Comparison of ENCODE assay signal across 18 cellular contexts in the genomic region with DNA sequence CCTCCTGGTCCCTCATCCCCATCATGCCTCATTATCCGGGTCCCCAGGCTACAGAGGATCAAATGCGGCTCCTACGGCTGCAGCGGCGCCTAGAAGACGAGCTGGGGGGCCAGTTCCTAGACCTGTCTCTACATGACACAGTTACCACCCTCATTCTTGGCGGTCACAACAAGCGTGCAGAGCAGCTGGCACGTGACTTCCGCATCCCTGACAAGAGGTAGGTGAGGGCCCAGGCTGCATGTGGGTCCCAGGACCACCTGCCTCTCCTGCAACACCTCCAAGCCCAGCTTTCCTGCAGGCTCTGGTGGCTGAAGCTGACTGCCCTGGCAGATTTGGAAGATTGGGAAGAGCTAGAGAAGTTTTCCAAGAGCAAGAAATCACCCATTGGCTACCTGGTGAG. TPM values are rescaled to one million over a fixed set of nuclear protein-coding genes. Genes with fewer than 3 reads are reported as not detected.
DNase-seq lines count a peak whose midpoint lies in the region; ATAC-seq and TF ChIP-seq lines count a peak whose summit lies in the region.
"Had no signal": no experiment of that assay in that cellular context is flagged by ENCODE, and none has a peak within 500 bp of the region (broad histone marks: within the 10 kb centered on the region; RNA-seq: fewer than 3 reads in every experiment).

No MANE protein-coding gene starts in this region.

- intact Hi-C loops in activated CD4-positive, alpha-beta T cell treated with anti-CD3 and anti-CD28 coated beads for 36 hours (cut with DNase I, micrococcal nuclease), result no loop called here
- intact Hi-C loops in natural killer cell (cut with micrococcal nuclease), result loop anchor here (1.0 to 2.0 kb wide), 2 partner anchors 117 to 136 kb away; no protein-coding TSS in a partner anchor
- intact Hi-C loops in psoas muscle (cut with DNase I), result no loop called here

- H3K4me3 Mint-ChIP-seq in activated CD4-positive, alpha-beta T cell treated with anti-CD3 and anti-CD28 coated beads for 36 hours, result no peak overlapping the region
- H3K4me3 Mint-ChIP-seq in CD4-positive, CD25-positive, alpha-beta regulatory T cell, result peak overlapping the region in 1 of 4 donors; percentile 50
- H3K4me3 Mint-ChIP-seq in activated naive CD8-positive, alpha-beta T cell, result peak overlapping the region; percentile 60
- H3K4me3 Mint-ChIP-seq in natural killer cell, result peak overlapping the region; percentile 82
- H3K4me3 Mint-ChIP-seq: IgD-negative memory B cell had no signal

- no peaks in the 10 kb centered on the region for H3K27me3 ChIP-seq in CD4-positive, CD25-positive, alpha-beta regulatory T cell (ENCODE audit: control insufficient read depth, insufficient read depth, low read length)
- H3K27me3 ChIP-seq in psoas muscle (ENCODE audit: insufficient read depth in 3 of 3, low read length in 2 of 3), result no peaks in the 10 kb centered on the region

- DNase-seq in activated CD4-positive, alpha-beta T cell treated with anti-CD3 and anti-CD28 coated beads for 36 hours, result no peak
- DNase-seq in activated CD4-positive, alpha-beta T cell treated with anti-CD3 and anti-CD28 coated beads for 1 hour, result no peak
- DNase-seq in CD4-positive, CD25-positive, alpha-beta regulatory T cell, result no peak
- DNase-seq in natural killer cell (no peak), psoas muscle (no peak)
- DNase-seq: DMS53, GM23248, NCI-H1417, NCI-H1930, NCI-H2171 had no signal

- no peaks in the 10 kb centered on the region for H3K27me3 Mint-ChIP-seq in activated CD4-positive, alpha-beta T cell treated with anti-CD3 and anti-CD28 coated beads for 36 hours
- no peaks in the 10 kb centered on the region for H3K27me3 Mint-ChIP-seq in CD4-positive, CD25-positive, alpha-beta regulatory T cell
- H3K27me3 Mint-ChIP-seq in activated naive CD8-positive, alpha-beta T cell, result no peaks in the 10 kb centered on the region
- no peaks in the 10 kb centered on the region for H3K27me3 Mint-ChIP-seq in natural killer cell (ENCODE audit: low read depth in 2 of 2)
- H3K27me3 Mint-ChIP-seq: IgD-negative memory B cell had no signal

- no peaks in the 10 kb centered on the region for H3K4me1 ChIP-seq in CD4-positive, CD25-positive, alpha-beta regulatory T cell (ENCODE audit: control insufficient read depth, insufficient read depth, low read length, poor library complexity, severe bottlenecking)
- no peaks in the 10 kb centered on the region for H3K4me1 ChIP-seq in psoas muscle

- no peaks in the 10 kb centered on the region for H3K9me3 Mint-ChIP-seq in activated CD4-positive, alpha-beta T cell treated with anti-CD3 and anti-CD28 coated beads for 36 hours (ENCODE audit: low read depth)
- H3K9me3 Mint-ChIP-seq in CD4-positive, CD25-positive, alpha-beta regulatory T cell, result no peaks in the 10 kb centered on the region
- no peaks in the 10 kb centered on the region for H3K9me3 Mint-ChIP-seq in activated naive CD8-positive, alpha-beta T cell (ENCODE audit: low read depth)
- no peaks in the 10 kb centered on the region for H3K9me3 Mint-ChIP-seq in natural killer cell
- H3K9me3 Mint-ChIP-seq: IgD-negative memory B cell had no signal

- ATAC-seq in activated CD4-positive, alpha-beta T cell treated with anti-CD3 and anti-CD28 coated beads for 36 hours, result no peak
- ATAC-seq in CD4-positive, CD25-positive, alpha-beta regulatory T cell (ENCODE audit: low read depth in 2 of 2), result no peak
- ATAC-seq in natural killer cell (no peak), psoas muscle (no peak), GM18517 (IDR thresholded peaks at IDR 0.05; ENCODE audit: unreplicated experiment) (no peak), GM21381 (IDR thresholded peaks at IDR 0.05; ENCODE audit: unreplicated experiment) (no peak)
- ATAC-seq: Panc1 had no signal

- peaks cover 9% of the 10 kb centered on the region for H3K36me3 Mint-ChIP-seq in activated CD4-positive, alpha-beta T cell treated with anti-CD3 and anti-CD28 coated beads for 36 hours (ENCODE audit: low read depth)
- peaks cover 18% of the 10 kb centered on the region for H3K36me3 Mint-ChIP-seq in CD4-positive, CD25-positive, alpha-beta regulatory T cell
- H3K36me3 Mint-ChIP-seq in activated naive CD8-positive, alpha-beta T cell, result no peaks in the 10 kb centered on the region
- H3K36me3 Mint-ChIP-seq in natural killer cell, result no peaks in the 10 kb centered on the region

- H3K4me1 Mint-ChIP-seq in activated CD4-positive, alpha-beta T cell treated with anti-CD3 and anti-CD28 coated beads for 36 hours, result peaks cover 21% of the 10 kb centered on the region
- H3K4me1 Mint-ChIP-seq in CD4-positive, CD25-positive, alpha-beta regulatory T cell, result peaks cover 0 to 32% (median 10%) of the 10 kb centered on the region in 4 donors
- peaks cover 38% of the 10 kb centered on the region for H3K4me1 Mint-ChIP-seq in activated naive CD8-positive, alpha-beta T cell (ENCODE audit: low read depth)
- H3K4me1 Mint-ChIP-seq in natural killer cell, result peaks cover 46 to 54% of the 10 kb centered on the region in 2 donors

- TF ChIP-seq CTCF in natural killer cell (IDR thresholded peaks at IDR 0.05) (no peak), psoas muscle (IDR thresholded peaks at IDR 0.05) (no peak)

- H3K36me3 ChIP-seq in CD4-positive, CD25-positive, alpha-beta regulatory T cell (ENCODE audit: control insufficient read depth, insufficient read depth, low read length), result peaks cover 20% of the 10 kb centered on the region
- peaks cover 0 to 71% of the 10 kb centered on the region in 2 donors for H3K36me3 ChIP-seq in psoas muscle (ENCODE audit: insufficient read depth in 1 of 2, low read depth in 1 of 2)

- no peak overlapping the region for H3K27ac ChIP-seq in CD4-positive, CD25-positive, alpha-beta regulatory T cell (ENCODE audit: insufficient read depth, low read length, poor library complexity, severe bottlenecking)
- H3K27ac ChIP-seq in psoas muscle, result no peak overlapping the region
- H3K27ac ChIP-seq: 22Rv1, GM23248 had no signal

- 93 to 98% (median 95%) methylated on average over 10 of the region's 10 CpGs for WGBS in psoas muscle, 3 donors

- POLR2A ChIA-PET in activated CD4-positive, alpha-beta T cell treated with anti-CD3 and anti-CD28 coated beads for 36 hours (lab: Charles Lee), result interaction anchor here (0.6 kb wide), 1 partner anchor 14 kb away, joined by 3 read pairs; no protein-coding TSS in a partner anchor

- CTCF ChIA-PET in activated CD4-positive, alpha-beta T cell treated with anti-CD3 and anti-CD28 coated beads for 36 hours (lab: Charles Lee), result interaction anchor here (0.6 to 1.5 kb wide), 7 partner anchors 10 to 188 kb away, joined by 3 to 6 read pairs (median 3); no protein-coding TSS in a partner anchor

- H3K9me3 ChIP-seq in CD4-positive, CD25-positive, alpha-beta regulatory T cell (ENCODE audit: control insufficient read depth in 2 of 2, low read length in 2 of 2), result no peaks in the 10 kb centered on the region
- H3K9me3 ChIP-seq in psoas muscle, result no peaks in the 10 kb centered on the region

- peak overlapping the region; percentile 11 for H3K27ac Mint-ChIP-seq in activated CD4-positive, alpha-beta T cell treated with anti-CD3 and anti-CD28 coated beads for 36 hours
- H3K27ac Mint-ChIP-seq in CD4-positive, CD25-positive, alpha-beta regulatory T cell, result peak overlapping the region in 2 of 3 donors; percentile 84 to 93
- H3K27ac Mint-ChIP-seq in activated naive CD8-positive, alpha-beta T cell, result peak overlapping the region; percentile 50
- peak overlapping the region; percentile 89 to 97 for H3K27ac Mint-ChIP-seq in natural killer cell
- H3K27ac Mint-ChIP-seq: IgD-negative memory B cell had no signal

- H3K4me3 ChIP-seq in CD4-positive, CD25-positive, alpha-beta regulatory T cell (ENCODE audit: low read depth, low read length), result no peak overlapping the region
- no peak overlapping the region for H3K4me3 ChIP-seq in psoas muscle
- H3K4me3 ChIP-seq: GM23248 had no signal

RNA-seq across cellular contexts. Expression of gene PTPRA, which starts 8.2 kb away (rescaled TPM):
- 10 to 100 TPM; 58.5 to 86.3 TPM for total RNA-seq in activated CD4-positive, alpha-beta T cell treated with anti-CD3 and anti-CD28 coated beads for 36 hours
- 103 TPM for total RNA-seq in CD4-positive, CD25-positive, alpha-beta regulatory T cell
- polyA plus RNA-seq in CD4-positive, CD25-positive, alpha-beta regulatory T cell, result 10 to 100 TPM; 26.2 to 35.5 (median 32.3) TPM
- total RNA-seq in natural killer cell (100 to 1,000 TPM; 125 to 172 (median 141) TPM), psoas muscle (10 to 100 TPM; 15.0 to 19.9 (median 18.2) TPM)
- polyA plus RNA-seq in psoas muscle, result 1 to 10 TPM; 7.6 to 9.6 (median 8.2) TPM

RNA-seq across cellular contexts. Expression of gene VPS16, which starts 24.6 kb away (rescaled TPM):
- 10 to 100 TPM; 32.3 to 47.6 TPM for total RNA-seq in activated CD4-positive, alpha-beta T cell treated with anti-CD3 and anti-CD28 coated beads for 36 hours
- total RNA-seq in CD4-positive, CD25-positive, alpha-beta regulatory T cell, result 53.9 TPM
- 10 to 100 TPM; 30.6 to 35.3 (median 30.9) TPM for polyA plus RNA-seq in CD4-positive, CD25-positive, alpha-beta regulatory T cell
- total RNA-seq in natural killer cell (100 to 1,000 TPM; 108 to 118 (median 109) TPM), psoas muscle (10 to 100 TPM; 19.2 to 25.5 (median 23.7) TPM)
- polyA plus RNA-seq in psoas muscle, result 10 to 100 TPM; 17.1 to 20.2 (median 18.1) TPM

RNA-seq across cellular contexts. Expression of gene PCED1A, which starts 24.6 kb away (rescaled TPM):
- total RNA-seq in activated CD4-positive, alpha-beta T cell treated with anti-CD3 and anti-CD28 coated beads for 36 hours, result 10 to 100 TPM; 29.4 to 35.3 TPM
- total RNA-seq in CD4-positive, CD25-positive, alpha-beta regulatory T cell, result 47.2 TPM
- 10 to 100 TPM; 17.8 to 24.9 (median 19.5) TPM for polyA plus RNA-seq in CD4-positive, CD25-positive, alpha-beta regulatory T cell
- total RNA-seq in natural killer cell, result 10 to 100 TPM; 70.3 to 76.5 (median 71.1) TPM
- 10 to 100 TPM in 1 of 4 donors, 1 to 10 TPM in 3; 4.8 to 11.5 (median 8.0) TPM for total RNA-seq in psoas muscle
- polyA plus RNA-seq in psoas muscle, result 1 to 10 TPM; 4.2 to 6.5 (median 5.7) TPM

RNA-seq across cellular contexts. Expression of gene TMEM239, which starts 48.9 kb away (rescaled TPM):
- total RNA-seq in activated CD4-positive, alpha-beta T cell treated with anti-CD3 and anti-CD28 coated beads for 36 hours, result not detected
- not detected for total RNA-seq in CD4-positive, CD25-positive, alpha-beta regulatory T cell
- not detected for polyA plus RNA-seq in CD4-positive, CD25-positive, alpha-beta regulatory T cell
- total RNA-seq in natural killer cell (not detected), psoas muscle (not detected)
- not detected for polyA plus RNA-seq in psoas muscle
- total RNA-seq: GM23248, LHCN-M2, NCI-H460 had no signal
- polyA plus RNA-seq: GM23248, IgD-negative memory B cell had no signal

RNA-seq across cellular contexts. Expression of gene C20orf141, which starts 50.3 kb away (rescaled TPM):
- total RNA-seq in activated CD4-positive, alpha-beta T cell treated with anti-CD3 and anti-CD28 coated beads for 36 hours, result not detected
- not detected for total RNA-seq in CD4-positive, CD25-positive, alpha-beta regulatory T cell
- polyA plus RNA-seq in CD4-positive, CD25-positive, alpha-beta regulatory T cell, result not detected
- total RNA-seq in natural killer cell, result not detected
- total RNA-seq in psoas muscle, result not detected
- polyA plus RNA-seq in psoas muscle, result not detected
- total RNA-seq: GM23248, LHCN-M2, NCI-H460 had no signal
- polyA plus RNA-seq: GM23248, IgD-negative memory B cell had no signal

Comparison
In these comparisons a context has a peak if more than half of its experiments do, and no peak if none do; other contexts are left out.
1. H3K27ac Mint-ChIP-seq: peak in every context shown above with its lines; median percentile 93 in natural killer cell; 88 in CD4-positive, CD25-positive, alpha-beta regulatory T cell; 50 in activated naive CD8-positive, alpha-beta T cell; 11 in activated CD4-positive, alpha-beta T cell treated with anti-CD3 and anti-CD28 coated beads for 36 hours.